1 cellular context compared by ENCODE assay signal in genomic region chr11:518463-519202, GRCh38.
TF ChIP-seq lines count a peak whose summit lies in the region.

No MANE protein-coding gene starts in this region.

TF ChIP-seq in Ishikawa, 13 proteins besides CTCF, POLR2A, EP300 and RAD21 (continued from another document):
- TF ChIP-seq REST (IDR thresholded peaks at IDR 0.05; ENCODE audit: low read depth) (no peak), MAX (IDR thresholded peaks at IDR 0.05) (peak; percentile 97), FOXM1 (IDR thresholded peaks at IDR 0.05; ENCODE audit: borderline replicate concordance, low read depth) (0 out of 2 replicates have a peak, but pooled peaks have one; percentile 33), USF1 (IDR thresholded peaks at IDR 0.05) (peak; percentile 94), TCF12 (IDR thresholded peaks at IDR 0.05; ENCODE audit: low read depth) (peak; percentile 75), TAF1 (IDR thresholded peaks at IDR 0.05; ENCODE audit: low read depth) (no peak), ZBTB7A (IDR thresholded peaks at IDR 0.05; ENCODE audit: low read depth) (no peak)
